In the genomic region with DNA sequence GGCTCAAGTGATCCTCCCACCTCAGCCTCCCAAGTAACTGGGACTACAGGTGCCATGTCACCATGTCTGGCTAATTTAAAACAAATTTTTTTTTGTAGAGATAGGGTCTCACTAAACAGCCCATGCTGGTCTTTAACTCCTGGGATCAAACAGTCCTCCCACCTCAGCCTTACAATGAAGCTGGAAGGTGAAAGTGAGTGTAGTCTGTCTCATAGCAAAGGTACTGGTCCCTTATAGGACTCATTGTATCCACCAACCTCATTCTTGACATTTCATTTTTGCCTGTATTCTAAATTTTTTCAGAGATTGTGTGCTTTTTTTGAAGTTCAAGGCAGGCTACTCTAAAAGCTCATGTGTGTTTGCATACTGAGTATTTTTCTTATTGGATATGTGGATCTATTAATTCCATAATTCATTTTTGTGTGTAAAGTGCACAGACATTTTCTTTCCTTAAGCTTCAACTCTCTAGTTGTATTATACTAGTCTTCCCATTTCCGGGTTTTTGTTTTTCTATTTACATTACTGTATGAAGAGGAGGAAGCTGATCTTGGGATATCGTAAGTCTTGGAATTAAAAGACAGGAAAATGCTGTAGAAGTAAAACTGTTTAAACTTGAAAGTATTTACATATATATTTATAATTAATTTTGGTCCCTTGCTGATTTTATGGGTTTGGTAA, we compare ENCODE assay signal across 17 cellular contexts. TPM values are rescaled to one million over a fixed set of nuclear protein-coding genes. Genes with fewer than 3 reads are reported as not detected.
A peak's percentile ranks its signal among the peaks of the same experiment; 100 is the strongest.
DNase-seq lines count a peak whose midpoint lies in the region; ATAC-seq, FAIRE-seq and TF ChIP-seq lines count a peak whose summit lies in the region.
"Had no signal": no experiment of that assay in that cellular context is flagged by ENCODE, and none has a peak within 500 bp of the region (broad histone marks: within the 10 kb centered on the region; RNA-seq: fewer than 3 reads in every experiment).

No MANE protein-coding gene starts in this region.

- peaks cover 87% of the 10 kb centered on the region for H3K4me1 Mint-ChIP-seq in stimulated activated naive CD8-positive, alpha-beta T cell treated with anti-CD3 and anti-CD28 coated beads, Interleukin-15, amount 100 ng/mL, for 72 hours
- peaks cover 31% of the 10 kb centered on the region for H3K4me1 Mint-ChIP-seq in type B pancreatic cell (ENCODE audit: unreplicated experiment)

- H3K4me1 ChIP-seq in OCI-LY7 (ENCODE audit: insufficient read depth, low read length, poor library complexity, severe bottlenecking) (peaks cover 58% of the 10 kb centered on the region), endothelial cell of umbilical vein (ENCODE audit: control insufficient read depth, extremely low read depth, insufficient read depth, low read length) (peaks cover 14% of the 10 kb centered on the region), tibial artery (peaks cover 0 to 89% (median 38%) of the 10 kb centered on the region in 4 donors)
- H3K4me1 ChIP-seq: Caco-2 had no signal

- peak; percentile 49 for ATAC-seq in stimulated activated naive CD8-positive, alpha-beta T cell treated with anti-CD3 and anti-CD28 coated beads, Interleukin-15, Interleukin-2, amounts not matched to agents 100 U/mL and 50 U/mL, for 24 hours
- no peak for ATAC-seq in stimulated activated naive CD8-positive, alpha-beta T cell treated with anti-CD3 and anti-CD28 coated beads, Interleukin-15, amount 100 ng/mL, for 72 hours
- ATAC-seq in HG03521 (IDR thresholded peaks at IDR 0.05; ENCODE audit: unreplicated experiment): no peak

- H3K79me2 ChIP-seq in OCI-LY7 (ENCODE audit: insufficient read depth, low read depth, low read length) (peaks cover 100% of the 10 kb centered on the region), endothelial cell of umbilical vein (ENCODE audit: control insufficient read depth, insufficient read depth, low read length) (peaks cover 99% of the 10 kb centered on the region)

- TF ChIP-seq POLR2A in endothelial cell of umbilical vein (IDR thresholded peaks at IDR 0.05; ENCODE audit: low read depth, low read length): no peak

- H3K27ac Mint-ChIP-seq in stimulated activated naive CD8-positive, alpha-beta T cell treated with anti-CD3 and anti-CD28 coated beads, Interleukin-15, amount 100 ng/mL, for 72 hours: no peak overlapping the region
- no peak overlapping the region for H3K27ac Mint-ChIP-seq in type B pancreatic cell
- H3K27ac Mint-ChIP-seq: mesothelial cell of epicardium had no signal

- TF ChIP-seq CTCF in OCI-LY7 (conservative IDR thresholded peaks at IDR 0.05; ENCODE audit: low read length) (no peak), endothelial cell of umbilical vein (IDR thresholded peaks at IDR 0.05; ENCODE audit: extremely low read depth in 1 of 2, insufficient read depth in 1 of 2, low read depth in 1 of 2, low read length in 2 of 2) (no peak), tibial artery (IDR thresholded peaks at IDR 0.05) (no peak), type B pancreatic cell (conservative IDR thresholded peaks at IDR 0.05) (no peak)

- BruUV-seq in OCI-LY7 (replicated peaks; lab: Mats Ljungman, UMichigan) (no TSS peak), endothelial cell of umbilical vein (replicated peaks; lab: Mats Ljungman, UMichigan) (no TSS peak)

- no peak for FAIRE-seq in endothelial cell of umbilical vein (lab: Jason Lieb, UNC)
- FAIRE-seq: astrocyte had no signal

- H3K27me3 Mint-ChIP-seq in stimulated activated naive CD8-positive, alpha-beta T cell treated with anti-CD3 and anti-CD28 coated beads, Interleukin-15, amount 100 ng/mL, for 72 hours: no peaks in the 10 kb centered on the region
- no peaks in the 10 kb centered on the region for H3K27me3 Mint-ChIP-seq in type B pancreatic cell

- H3K9ac ChIP-seq in endothelial cell of umbilical vein (replicated peaks; ENCODE audit: extremely low read depth, insufficient read depth, low read length): no peak overlapping the region

- no peaks in the 10 kb centered on the region for H3K9me3 Mint-ChIP-seq in stimulated activated naive CD8-positive, alpha-beta T cell treated with anti-CD3 and anti-CD28 coated beads, Interleukin-15, amount 100 ng/mL, for 72 hours
- H3K9me3 Mint-ChIP-seq in type B pancreatic cell: peaks cover 4% of the 10 kb centered on the region
- H3K9me3 Mint-ChIP-seq: mesothelial cell of epicardium had no signal

- no peaks in the 10 kb centered on the region for H3K9me1 ChIP-seq in endothelial cell of umbilical vein (replicated peaks; ENCODE audit: control insufficient read depth, extremely low read depth, insufficient read depth, low read length)

- peak overlapping the region; percentile 19 for H3K4me2 ChIP-seq in OCI-LY7 (ENCODE audit: low read length)
- peak overlapping the region; percentile 66 for H3K4me2 ChIP-seq in endothelial cell of umbilical vein (ENCODE audit: insufficient read depth, low read length)

- dilution Hi-C loops in endothelial cell of umbilical vein (cut with MboI; ENCODE audit: extremely low pct_ligation_motif_present, low sequenced_read_pairs): no loop called here

- peaks cover 55% of the 10 kb centered on the region for H4K20me1 ChIP-seq in OCI-LY7 (ENCODE audit: insufficient read depth, low read length)
- H4K20me1 ChIP-seq in endothelial cell of umbilical vein (replicated peaks; ENCODE audit: control insufficient read depth, extremely low read depth, insufficient read depth, low read length): peaks cover 26% of the 10 kb centered on the region

- DNase-seq in stimulated activated naive CD8-positive, alpha-beta T cell treated with anti-CD3 and anti-CD28 coated beads, Interleukin-15, Interleukin-2, amounts not matched to agents 100 U/mL and 50 U/mL, for 24 hours: no peak
- DNase-seq in stimulated activated naive CD8-positive, alpha-beta T cell treated with anti-CD3 and anti-CD28 coated beads, Interleukin-15, amount 100 ng/mL, for 72 hours: no peak
- DNase-seq in OCI-LY7 (ENCODE audit: low spot score) (no peak), endothelial cell of umbilical vein (ENCODE audit: low read depth, low spot score) (peak; percentile 52), T-helper 2 cell (no peak), tibial artery (no peak), type B pancreatic cell (ENCODE audit: extremely low spot score, unreplicated experiment) (no peak)
- DNase-seq: Caco-2; glutamatergic neuron; NCI-H1105; NCI-H524 treated with DMSO at 0.1 percent for 48 hours; spleen; stimulated activated CD4-positive, alpha-beta T cell treated with anti-CD3 and anti-CD28 coated beads, Interleukin-4, amount 100 ng/mL, for 4 hours had no signal

- H3K9me2 ChIP-seq in OCI-LY7 (ENCODE audit: insufficient read depth, low read length): no peaks in the 10 kb centered on the region

- H3K4me3 ChIP-seq in OCI-LY7 (ENCODE audit: low read depth, low read length, poor library complexity, severe bottlenecking): no peak overlapping the region
- H3K4me3 ChIP-seq in endothelial cell of umbilical vein (replicated peaks in 1 of 3; ENCODE audit: insufficient read depth in 1 of 3, low read depth in 1 of 3, low read length in 3 of 3): peak overlapping the region in 1 of 3 experiments; percentile 15
- no peak overlapping the region for H3K4me3 ChIP-seq in tibial artery
- H3K4me3 ChIP-seq: SJSA1, spleen had no signal

- H3K27me3 ChIP-seq in endothelial cell of umbilical vein (ENCODE audit: control insufficient read depth in 2 of 2, insufficient read depth in 2 of 2, low read length in 2 of 2) (no peaks in the 10 kb centered on the region), tibial artery (no peaks in the 10 kb centered on the region)
- H3K27me3 ChIP-seq: SJSA1, spleen had no signal

- peaks cover 28% of the 10 kb centered on the region for H3K36me3 ChIP-seq in OCI-LY7 (ENCODE audit: insufficient read depth, low read length)
- no peaks in the 10 kb centered on the region for H3K36me3 ChIP-seq in endothelial cell of umbilical vein (ENCODE audit: control insufficient read depth in 2 of 2, extremely low read depth in 1 of 2, insufficient read depth in 2 of 2, low read length in 2 of 2)
- H3K36me3 ChIP-seq in tibial artery: no peaks in the 10 kb centered on the region
- H3K36me3 ChIP-seq: SJSA1 had no signal

- no peak overlapping the region for H3K27ac ChIP-seq in OCI-LY7 (ENCODE audit: low read depth, low read length, poor library complexity, severe bottlenecking)
- H3K27ac ChIP-seq in endothelial cell of umbilical vein (ENCODE audit: insufficient read depth, low read depth, low read length): no peak overlapping the region
- H3K27ac ChIP-seq in tibial artery: no peak overlapping the region
- H3K27ac ChIP-seq: SJSA1 had no signal

- CTCF ChIA-PET in OCI-LY7 (lab: Charles Lee; ENCODE audit: unreplicated experiment): interaction anchor here (1.8 kb wide), 1 partner anchor 12 kb away, joined by 4 read pairs; no protein-coding TSS in a partner anchor
- CTCF ChIA-PET in endothelial cell of umbilical vein (lab: Charles Lee): interaction anchor here (0.7 to 3.0 kb wide), 12 partner anchors 10 to 109 kb away, joined by 3 to 20 read pairs (median 4); a partner anchor contains a TSS

- no peak overlapping the region for H3K4me3 Mint-ChIP-seq in stimulated activated naive CD8-positive, alpha-beta T cell treated with anti-CD3 and anti-CD28 coated beads, Interleukin-15, amount 100 ng/mL, for 72 hours
- no peak overlapping the region for H3K4me3 Mint-ChIP-seq in type B pancreatic cell
- H3K4me3 Mint-ChIP-seq: mesothelial cell of epicardium had no signal

- H2AFZ ChIP-seq in OCI-LY7 (ENCODE audit: low read length) (no peak overlapping the region), endothelial cell of umbilical vein (ENCODE audit: low read depth, low read length) (no peak overlapping the region)

- intact Hi-C loops in OCI-LY7 (cut with micrococcal nuclease; ENCODE audit: unreplicated experiment): no loop called here
- intact Hi-C loops in endothelial cell of umbilical vein (cut with micrococcal nuclease): no loop called here
- intact Hi-C loops in tibial artery (cut with DNase I; ENCODE audit: low total_unique reads): no loop called here

- H3K36me3 Mint-ChIP-seq in type B pancreatic cell: peaks cover 3% of the 10 kb centered on the region
- H3K36me3 Mint-ChIP-seq: mesothelial cell of epicardium had no signal

- POLR2A ChIA-PET in OCI-LY7 (lab: Charles Lee): interaction anchor here (0.5 to 4.7 kb wide), 10 partner anchors 11 to 445 kb away, joined by 3 to 49 read pairs (median 3); no protein-coding TSS in a partner anchor
- POLR2A ChIA-PET in endothelial cell of umbilical vein (lab: Charles Lee): interaction anchor here (1.6 kb wide), 1 partner anchor 14 kb away, joined by 5 read pairs; no protein-coding TSS in a partner anchor

- H3K9me3 ChIP-seq in OCI-LY7 (ENCODE audit: low read length) (no peaks in the 10 kb centered on the region), endothelial cell of umbilical vein (replicated peaks; ENCODE audit: control insufficient read depth, insufficient read depth, low read length) (no peaks in the 10 kb centered on the region), tibial artery (no peaks in the 10 kb centered on the region)
- H3K9me3 ChIP-seq: Caco-2, SJSA1, spleen had no signal

RNA-seq across cellular contexts. Expression of a gene that starts 13.3 kb away (rescaled TPM):
- total RNA-seq in OCI-LY7 (2014; rRNA removed; shearing (Covaris generic)): 50.1 and 52.5 TPM in 2 replicates
- 68.0 and 72.8 TPM in 2 replicates for total RNA-seq in OCI-LY7 (2022)
- 68.5 and 74.8 TPM in 2 replicates for total RNA-seq in endothelial cell of umbilical vein
- polyA plus RNA-seq in endothelial cell of umbilical vein: 10.1 and 19.0 TPM in 2 replicates
- polyA plus RNA-seq in endothelial cell of umbilical vein (2011; cell fraction: cytosol; rRNA removed): 10.7 and 11.8 TPM in 2 replicates
- 55.5 and 66.2 TPM in 2 replicates for polyA plus RNA-seq in endothelial cell of umbilical vein (2011; cell fraction: nucleus; rRNA removed)
- polyA plus RNA-seq in endothelial cell of umbilical vein (2012): 27.7 and 29.8 TPM in 2 replicates
- polyA minus RNA-seq in endothelial cell of umbilical vein: 92.4 and 106 TPM in 2 replicates
- 19.5 TPM for polyA minus RNA-seq in endothelial cell of umbilical vein (2011; cell fraction: cytosol; rRNA and poly(A)+ RNA removed)
- 172 and 208 TPM in 2 replicates for polyA minus RNA-seq in endothelial cell of umbilical vein (2011; cell fraction: nucleus; rRNA and poly(A)+ RNA removed)
- 63.0 and 75.6 TPM in 2 replicates for total RNA-seq in type B pancreatic cell (ENCODE audit: low replicate concordance)
